Comparison of ENCODE assay signal across 15 cellular contexts in genomic region chr4:1839306-1839705, GRCh38. TPM values are rescaled to one million over a fixed set of nuclear protein-coding genes. Genes with fewer than 3 reads are reported as not detected.
"Had no signal": no experiment of that assay in that cellular context is flagged by ENCODE, and none has a peak within 500 bp of the region (broad histone marks: within the 10 kb centered on the region; RNA-seq: fewer than 3 reads in every experiment).

No MANE protein-coding gene starts in this region.

- DNase-seq: activated CD4-positive, alpha-beta memory T cell treated with anti-CD3 and anti-CD28 coated beads, Interleukin-2, amount 10 ng/mL, durations not matched to agents 7 days and 5 days; activated CD4-positive, alpha-beta T cell treated with anti-CD3 and anti-CD28 coated beads for 36 hours; activated naive CD4-positive, alpha-beta T cell treated with anti-CD3 and anti-CD28 coated beads, Interleukin-2, amount 10 ng/mL, durations not matched to agents 7 days and 5 days; activated T-cell treated with anti-CD3 and anti-CD28 coated beads, Interleukin-2, amount 50 U/mL, for 24 hours; foreskin fibroblast; immature natural killer cell; naive B cell; ovary; stimulated activated CD4-positive, alpha-beta T cell treated with anti-CD3 and anti-CD28 coated beads, Interleukin-1b, Interleukin-23, amount 100 ng/mL, for 48 hours; T-helper 17 cell; tibial artery; WERI-Rb-1 had no signal

- H3K27me3 ChIP-seq: ascending aorta, ovary, tibial artery had no signal

- H3K27ac ChIP-seq: ascending aorta, ovary, tibial artery, WERI-Rb-1 had no signal

- H3K4me3 ChIP-seq: ascending aorta, lung, ovary, tibial artery had no signal

- H3K9me3 ChIP-seq: ascending aorta, ovary, tibial artery had no signal

- ATAC-seq: activated CD4-positive, alpha-beta T cell treated with anti-CD3 and anti-CD28 coated beads for 36 hours; sciatic nerve; T-helper 17 cell had no signal

- H3K36me3 ChIP-seq: ovary had no signal

RNA-seq across cellular contexts. Expression of gene FGFR3, which starts 46.2 kb away (rescaled TPM):
- polyA plus RNA-seq: immature natural killer cell had no signal
